In the genomic region with DNA sequence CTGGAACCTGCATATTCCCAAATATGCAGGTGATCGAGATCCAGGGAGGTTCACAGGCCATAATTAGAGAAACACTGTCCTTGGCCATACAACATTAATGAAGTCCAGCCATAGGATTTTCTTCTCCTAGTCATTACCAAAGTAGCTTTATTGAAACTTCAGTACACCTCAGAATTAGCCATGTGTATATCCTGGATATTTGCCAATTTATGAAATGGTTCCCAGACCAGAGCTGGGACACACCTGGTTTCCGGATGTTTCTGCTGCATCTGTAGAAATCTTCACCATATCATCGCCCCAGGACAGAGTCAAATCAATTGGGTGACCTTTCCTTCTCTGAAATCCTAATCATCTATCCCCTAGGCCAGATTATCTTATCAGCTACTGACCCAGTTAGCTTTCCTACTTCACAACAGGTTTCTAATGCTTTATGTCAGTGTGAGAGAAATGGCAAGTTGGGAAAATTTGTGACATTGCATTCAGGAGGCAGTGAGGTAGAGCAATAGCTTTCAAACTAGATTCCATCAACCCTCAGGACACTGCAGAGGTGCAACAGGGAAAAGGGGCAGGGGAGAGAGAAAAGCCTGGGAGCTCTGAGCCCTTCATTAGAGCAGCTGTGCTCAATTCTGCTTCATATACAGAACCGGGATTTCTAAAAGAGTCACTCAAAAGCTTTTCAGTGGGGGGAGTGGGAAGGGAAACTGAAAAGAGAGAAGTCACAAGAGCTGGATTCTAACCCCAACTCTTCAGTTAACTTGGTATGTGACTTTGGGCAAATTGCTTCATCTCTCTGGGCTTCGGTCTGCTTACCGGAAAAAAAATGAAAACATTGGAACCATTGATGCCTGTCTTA, we compare ENCODE assay signal across 16 cellular contexts.
A peak's percentile ranks its signal among the peaks of the same experiment; 100 is the strongest.
DNase-seq lines count a peak whose midpoint lies in the region; ATAC-seq lines count a peak whose summit lies in the region.
"Had no signal": no experiment of that assay in that cellular context is flagged by ENCODE, and none has a peak within 500 bp of the region (broad histone marks: within the 10 kb centered on the region; RNA-seq: fewer than 3 reads in every experiment).

No MANE protein-coding gene starts in this region.

- H2BK5ac ChIP-seq in mesendoderm (ENCODE audit: low read length): no peak overlapping the region

- no peaks in the 10 kb centered on the region for H3K4me1 ChIP-seq in mesendoderm (ENCODE audit: control insufficient read depth, low read depth, low read length)

- no peak overlapping the region for H3K4ac ChIP-seq in mesendoderm (ENCODE audit: low read depth, low read length)

- no CpG with 5 or more reads among the region's 6 CpGs for whole genome bisulfite sequencing in mesendoderm (ENCODE audit: extremely low coverage, insufficient coverage, low lambda C conversion rate)

- no peak overlapping the region for H3K9ac ChIP-seq in mesendoderm (ENCODE audit: low read length)

- H3K4me3 ChIP-seq in mesendoderm (ENCODE audit: low read length): no peak overlapping the region
- H3K4me3 ChIP-seq: lung had no signal

- H3K27ac ChIP-seq in mesendoderm (ENCODE audit: low read depth, low read length): no peak overlapping the region

- no peak overlapping the region for H3K23ac ChIP-seq in mesendoderm (ENCODE audit: low read length)

- H2BK120ac ChIP-seq in mesendoderm (ENCODE audit: low read depth, low read length): no peak overlapping the region

- no peak overlapping the region for H3K4me2 ChIP-seq in mesendoderm (ENCODE audit: low read length)

- no peak overlapping the region for H4K5ac ChIP-seq in mesendoderm (ENCODE audit: low read length)

- no peaks in the 10 kb centered on the region for H3K36me3 ChIP-seq in mesendoderm (ENCODE audit: control insufficient read depth, insufficient read depth, low read length)

- no peak overlapping the region for H3K56ac ChIP-seq in mesendoderm (ENCODE audit: low read length)

- no peak overlapping the region for H3K18ac ChIP-seq in mesendoderm (ENCODE audit: low read length)

- H3K79me2 ChIP-seq in mesendoderm (ENCODE audit: control insufficient read depth, insufficient read depth, low read length): no peaks in the 10 kb centered on the region

- H3K27me3 ChIP-seq in mesendoderm (ENCODE audit: insufficient read depth, low read length, poor library complexity): no peaks in the 10 kb centered on the region

- no peaks in the 10 kb centered on the region for H3K79me1 ChIP-seq in mesendoderm (ENCODE audit: low read length)

- H2BK15ac ChIP-seq in mesendoderm (replicated peaks; ENCODE audit: low read depth): no peak overlapping the region

- ATAC-seq in GM19023 (IDR thresholded peaks at IDR 0.05; ENCODE audit: unreplicated experiment) (peak; percentile 37), HG02588 (IDR thresholded peaks at IDR 0.05; ENCODE audit: unreplicated experiment) (peak; percentile 37), HG03571 (IDR thresholded peaks at IDR 0.05; ENCODE audit: unreplicated experiment) (peak; percentile 31), Right ventricle myocardium superior (ENCODE audit: poor library complexity) (no peak), left colon (no peak)

- DNase-seq in mesendoderm (peak; percentile 27), Right ventricle myocardium superior (no peak), NCI-H1092 treated with DMSO at 0.1 percent for 48 hours (lab: John Stamatoyannopoulos, UW) (no peak), left colon (no peak)
- no peak for DNase-seq in activated effector memory CD4-positive, alpha-beta T cell treated with Interleukin-2 at 50 U/mL for 16 hours
- DNase-seq: activated CD4-positive, alpha-beta T cell treated with anti-CD3 and anti-CD28 coated beads, Interleukin-2, amount 10 ng/mL, durations not matched to agents 7 days and 5 days; activated naive CD4-positive, alpha-beta T cell treated with Interleukin-2 at 50 U/mL for 16 hours; CD4-positive, CD25-positive, alpha-beta regulatory T cell; NCI-H1048; NCI-H526; occipital lobe; SW 1271 had no signal

- no peak overlapping the region for H2AK5ac ChIP-seq in mesendoderm (ENCODE audit: low read length)

- intact Hi-C loops in Right ventricle myocardium superior (cut with DNase I) (no loop called here), left colon (cut with DNase I, micrococcal nuclease) (no loop called here)

- no peak overlapping the region for H4K8ac ChIP-seq in mesendoderm (ENCODE audit: low read depth, low read length)

Comparison
In these comparisons a context has a peak if more than half of its experiments do, and no peak if none do; other contexts are left out.
1. ATAC-seq: peak in GM19023 (single experiment), HG02588 (single experiment) and HG03571 (single experiment); none in Right ventricle myocardium superior (single experiment) and left colon (single experiment).